Comparison of ENCODE assay signal across 14 cellular contexts in the genomic region with DNA sequence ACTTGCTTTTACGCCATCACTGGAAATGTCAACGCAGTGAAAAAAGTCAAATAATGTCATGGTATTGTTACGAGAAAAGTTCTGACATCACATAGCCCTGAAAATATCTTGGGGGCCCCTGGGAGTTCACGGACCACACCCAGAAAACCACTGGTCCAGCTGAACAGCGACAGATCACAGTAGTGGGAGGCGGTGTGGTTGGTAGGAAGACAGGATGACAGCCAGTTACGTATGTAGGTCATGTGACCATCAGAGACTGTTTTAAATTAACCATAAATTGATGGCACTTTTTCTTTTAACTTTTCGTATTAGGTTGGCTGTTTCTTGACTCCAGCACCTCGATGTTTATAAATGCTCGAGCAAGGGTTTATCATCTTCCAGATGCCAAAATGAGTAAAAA. TPM values are rescaled to one million over a fixed set of nuclear protein-coding genes. Genes with fewer than 3 reads are reported as not detected.
DNase-seq lines count a peak whose midpoint lies in the region; ATAC-seq and TF ChIP-seq lines count a peak whose summit lies in the region.
"Had no signal": no experiment of that assay in that cellular context is flagged by ENCODE, and none has a peak within 500 bp of the region (broad histone marks: within the 10 kb centered on the region; RNA-seq: fewer than 3 reads in every experiment).

No MANE protein-coding gene starts in this region.

- H3K36me3 Mint-ChIP-seq in CD8-positive, alpha-beta T cell: peaks cover 49% of the 10 kb centered on the region
- peaks cover 3% of the 10 kb centered on the region for H3K36me3 Mint-ChIP-seq in T-helper 17 cell (ENCODE audit: low read depth)
- peaks cover 6 to 42% (median 24%) of the 10 kb centered on the region in 5 donors for H3K36me3 Mint-ChIP-seq in naive thymus-derived CD4-positive, alpha-beta T cell

- intact Hi-C loops in CD8-positive, alpha-beta T cell (cut with DNase I, micrococcal nuclease): no loop called here
- intact Hi-C loops in naive thymus-derived CD4-positive, alpha-beta T cell (cut with micrococcal nuclease): no loop called here

- H3K4me3 ChIP-seq in CD8-positive, alpha-beta T cell (ENCODE audit: low read depth, low read length): no peak overlapping the region
- H3K4me3 ChIP-seq in naive thymus-derived CD4-positive, alpha-beta T cell (ENCODE audit: low read length): no peak overlapping the region
- H3K4me3 ChIP-seq: GM23248 had no signal

- peak; percentile 34 for ATAC-seq in CD8-positive, alpha-beta T cell
- peak; percentile 40 for ATAC-seq in T-helper 17 cell
- peak; percentile 60 for ATAC-seq in naive thymus-derived CD4-positive, alpha-beta T cell
- ATAC-seq in HG02642 (IDR thresholded peaks at IDR 0.05; ENCODE audit: poor library complexity, unreplicated experiment): no peak
- no peak for ATAC-seq in GM19397 (IDR thresholded peaks at IDR 0.05; ENCODE audit: unreplicated experiment)

- H3K4me3 Mint-ChIP-seq in CD8-positive, alpha-beta T cell: no peak overlapping the region
- H3K4me3 Mint-ChIP-seq in T-helper 17 cell: no peak overlapping the region
- H3K4me3 Mint-ChIP-seq in naive thymus-derived CD4-positive, alpha-beta T cell: no peak overlapping the region
- H3K4me3 Mint-ChIP-seq: CD14-positive monocyte; CD8-positive, alpha-beta memory T cell had no signal

- H3K4me1 Mint-ChIP-seq in CD8-positive, alpha-beta T cell (ENCODE audit: low read depth): peaks cover 4% of the 10 kb centered on the region
- peaks cover 3% of the 10 kb centered on the region for H3K4me1 Mint-ChIP-seq in T-helper 17 cell
- peaks cover 0 to 12% (median 2%) of the 10 kb centered on the region in 7 donors for H3K4me1 Mint-ChIP-seq in naive thymus-derived CD4-positive, alpha-beta T cell

- no peak overlapping the region for H3K27ac ChIP-seq in CD8-positive, alpha-beta T cell (ENCODE audit: low read depth, low read length)
- H3K27ac ChIP-seq in naive thymus-derived CD4-positive, alpha-beta T cell (ENCODE audit: low read depth, low read length): no peak overlapping the region
- H3K27ac ChIP-seq: GM23248 had no signal

- TF ChIP-seq POLR2A in erythroblast (IDR thresholded peaks at IDR 0.05; ENCODE audit: low read length): no peak

- H3K36me3 ChIP-seq in CD8-positive, alpha-beta T cell (ENCODE audit: insufficient read depth, low read length): peaks cover 13% of the 10 kb centered on the region
- H3K36me3 ChIP-seq in naive thymus-derived CD4-positive, alpha-beta T cell (ENCODE audit: control insufficient read depth in 2 of 3, insufficient read depth in 3 of 3, low read length in 3 of 3): peaks cover 0 to 26% (median 0%) of the 10 kb centered on the region in 3 experiments

- peak in 2 of 7 experiments; percentile 6 to 36 for DNase-seq in CD8-positive, alpha-beta T cell
- DNase-seq in T-helper 17 cell (no peak), erythroblast (lab: John Stamatoyannopoulos, UW) (peak; percentile 35 to 51), foreskin melanocyte (no peak)
- DNase-seq in naive thymus-derived CD4-positive, alpha-beta T cell: no peak
- DNase-seq: Caco-2, DND-41, GDM1, GM23248 had no signal

- H3K4me1 ChIP-seq in CD8-positive, alpha-beta T cell (ENCODE audit: insufficient read depth, low read length): no peaks in the 10 kb centered on the region
- no peaks in the 10 kb centered on the region for H3K4me1 ChIP-seq in naive thymus-derived CD4-positive, alpha-beta T cell (ENCODE audit: control insufficient read depth in 2 of 2, insufficient read depth in 2 of 2, low read length in 2 of 2)

- peak overlapping the region; percentile 32 for H3K27ac Mint-ChIP-seq in CD8-positive, alpha-beta T cell
- no peak overlapping the region for H3K27ac Mint-ChIP-seq in T-helper 17 cell
- no peak overlapping the region for H3K27ac Mint-ChIP-seq in naive thymus-derived CD4-positive, alpha-beta T cell
- H3K27ac Mint-ChIP-seq: CD14-positive monocyte, IgD-negative memory B cell had no signal

- no peaks in the 10 kb centered on the region for H3K9me3 Mint-ChIP-seq in CD8-positive, alpha-beta T cell
- no peaks in the 10 kb centered on the region for H3K9me3 Mint-ChIP-seq in naive thymus-derived CD4-positive, alpha-beta T cell
- H3K9me3 Mint-ChIP-seq: CD8-positive, alpha-beta memory T cell; IgD-negative memory B cell had no signal

- POLR2A ChIA-PET in CD8-positive, alpha-beta T cell (lab: Charles Lee): no interaction called here
- POLR2A ChIA-PET in naive thymus-derived CD4-positive, alpha-beta T cell (lab: Charles Lee): no interaction called here

- no peaks in the 10 kb centered on the region for H3K27me3 Mint-ChIP-seq in CD8-positive, alpha-beta T cell (ENCODE audit: low read depth)
- H3K27me3 Mint-ChIP-seq in T-helper 17 cell: no peaks in the 10 kb centered on the region
- no peaks in the 10 kb centered on the region for H3K27me3 Mint-ChIP-seq in naive thymus-derived CD4-positive, alpha-beta T cell
- H3K27me3 Mint-ChIP-seq: CD8-positive, alpha-beta memory T cell; IgD-negative memory B cell had no signal

- CTCF ChIA-PET in CD8-positive, alpha-beta T cell (lab: Charles Lee): interaction anchor here (1.6 kb wide), 1 partner anchor 12 kb away, joined by 6 read pairs; the partner anchor contains the start of gene ERCC4
- CTCF ChIA-PET in naive thymus-derived CD4-positive, alpha-beta T cell (lab: Charles Lee): no interaction called here

- no peaks in the 10 kb centered on the region for H3K9me3 ChIP-seq in CD8-positive, alpha-beta T cell (ENCODE audit: low read length)
- peaks cover 2% of the 10 kb centered on the region for H3K9me3 ChIP-seq in T-helper 17 cell (ENCODE audit: control insufficient read depth, low read length, poor library complexity, severe bottlenecking)
- no peaks in the 10 kb centered on the region for H3K9me3 ChIP-seq in naive thymus-derived CD4-positive, alpha-beta T cell (ENCODE audit: control insufficient read depth in 2 of 3, low read length in 3 of 3)
- H3K9me3 ChIP-seq: Caco-2 had no signal

- no peak for TF ChIP-seq CTCF in CD8-positive, alpha-beta T cell (IDR thresholded peaks at IDR 0.05)

- no peaks in the 10 kb centered on the region for H3K27me3 ChIP-seq in CD8-positive, alpha-beta T cell (ENCODE audit: insufficient read depth, low read length)
- no peaks in the 10 kb centered on the region for H3K27me3 ChIP-seq in naive thymus-derived CD4-positive, alpha-beta T cell (ENCODE audit: control insufficient read depth in 2 of 2, insufficient read depth in 2 of 2, low read length in 2 of 2)

RNA-seq across cellular contexts. Expression of gene ERCC4, which starts 11.9 kb away (rescaled TPM):
- total RNA-seq in CD8-positive, alpha-beta T cell: 10 to 100 TPM in 1 of 2 experiments, 1 to 10 TPM in 1; 8.0 to 10.6 TPM
- total RNA-seq in T-helper 17 cell: 1 to 10 TPM; 8.7 to 9.9 TPM
- total RNA-seq in naive thymus-derived CD4-positive, alpha-beta T cell: 10 to 100 TPM in 3 of 5 experiments, 1 to 10 TPM in 2; 6.1 to 15.2 (median 13.4) TPM
- polyA plus RNA-seq in naive thymus-derived CD4-positive, alpha-beta T cell: 10 to 100 TPM; 18.0 to 26.4 TPM

Comparison
In these comparisons a context has a peak if more than half of its experiments do, and no peak if none do; other contexts are left out.
1. ATAC-seq: peak in CD8-positive, alpha-beta T cell (single experiment), T-helper 17 cell (single experiment) and naive thymus-derived CD4-positive, alpha-beta T cell (single experiment); none in HG02642 (single experiment) and GM19397 (single experiment).
2. DNase-seq: peak in erythroblast (2 of 2); none in T-helper 17 cell (0 of 3), naive thymus-derived CD4-positive, alpha-beta T cell (0 of 9) and foreskin melanocyte (single experiment).